In the genomic region with DNA sequence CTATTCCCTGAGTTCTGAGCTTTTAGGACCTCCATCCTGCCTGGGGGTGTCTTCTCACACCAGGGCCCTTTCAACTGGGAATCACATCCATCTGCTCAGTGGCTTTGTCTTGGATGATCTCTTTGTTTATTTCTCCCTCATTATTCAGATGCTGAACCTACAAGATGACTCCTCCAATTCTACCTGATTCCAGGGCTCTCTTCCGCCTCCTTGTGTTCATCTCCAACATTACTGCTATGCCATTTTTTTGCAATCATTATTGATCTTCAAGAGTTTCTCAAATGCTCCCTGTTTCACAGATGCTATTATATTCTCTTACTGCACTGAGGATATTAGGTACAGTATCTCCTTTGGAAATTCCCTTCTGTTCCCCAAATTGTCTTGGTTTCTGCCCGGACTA, we compare ENCODE assay signal across 27 cellular contexts.
DNase-seq lines count a peak whose midpoint lies in the region; ATAC-seq and TF ChIP-seq lines count a peak whose summit lies in the region.
"Had no signal": no experiment of that assay in that cellular context is flagged by ENCODE, and none has a peak within 500 bp of the region (broad histone marks: within the 10 kb centered on the region; RNA-seq: fewer than 3 reads in every experiment).

No MANE protein-coding gene starts in this region.

- H3K9me3 Mint-ChIP-seq in GM23338 = peaks cover 57% of the 10 kb centered on the region

- intact Hi-C loops in A673 (cut with micrococcal nuclease; ENCODE audit: unreplicated experiment) = no loop called here
- intact Hi-C loops in PC-3 (cut with micrococcal nuclease) = no loop called here
- intact Hi-C loops in upper lobe of right lung (cut with DNase I) = no loop called here

- H3K9me3 ChIP-seq in A673 (ENCODE audit: low read depth, low read length, poor library complexity, severe bottlenecking) = peaks cover 12% of the 10 kb centered on the region
- peaks cover 14% of the 10 kb centered on the region for H3K9me3 ChIP-seq in PC-3 (ENCODE audit: low read length)
- H3K9me3 ChIP-seq in upper lobe of right lung = peaks cover 9% of the 10 kb centered on the region

- peaks cover 66% of the 10 kb centered on the region for H3K36me3 Mint-ChIP-seq in GM23338 (ENCODE audit: low read depth)
- H3K36me3 Mint-ChIP-seq: IgD-negative memory B cell had no signal

- H4K20me1 ChIP-seq in GM23338 (replicated peaks; ENCODE audit: insufficient read depth) (no peaks in the 10 kb centered on the region; the same call in 1 of the 2 replicates), PC-3 (ENCODE audit: low read length) (no peaks in the 10 kb centered on the region)

- no peaks in the 10 kb centered on the region; the same call in 1 of the 2 replicates for H3K79me2 ChIP-seq in GM23338 (replicated peaks; ENCODE audit: insufficient read depth)
- no peaks in the 10 kb centered on the region for H3K79me2 ChIP-seq in PC-3 (ENCODE audit: low read length)

- H3K27ac ChIP-seq in A673 (ENCODE audit: low read depth, low read length, poor library complexity, severe bottlenecking) (no peak overlapping the region), GM23338 (ENCODE audit: low read depth) (no peak overlapping the region), PC-3 (ENCODE audit: low read length) (no peak overlapping the region), upper lobe of right lung (no peak overlapping the region)
- H3K27ac ChIP-seq: ascending aorta, cardiac muscle cell, coronary artery, left ventricle myocardium inferior, tibial nerve had no signal

- peak; percentile 27; the same call in 1 of the 2 replicates for TF ChIP-seq CTCF in A673 (conservative IDR thresholded peaks at IDR 0.05; ENCODE audit: low read depth, low read length)
- peak; percentile 66 to 77 for TF ChIP-seq CTCF in GM23338 (conservative IDR thresholded peaks at IDR 0.05; ENCODE audit: low read depth in 2 of 2)
- peak; percentile 49; the same call in 1 of the 2 replicates for TF ChIP-seq CTCF in PC-3 (conservative IDR thresholded peaks at IDR 0.05; ENCODE audit: low read depth, low read length)
- TF ChIP-seq CTCF in fibroblast of mammary gland (conservative IDR thresholded peaks at IDR 0.05; ENCODE audit: control insufficient read depth, insufficient read depth, low read depth, low read length) = peak; percentile 18
- TF ChIP-seq CTCF in upper lobe of right lung (IDR thresholded peaks at IDR 0.05) = no peak

- POLR2A ChIA-PET in A673 (lab: Charles Lee; ENCODE audit: low non-redundant PET) = no interaction called here
- POLR2A ChIA-PET in PC-3 (lab: Charles Lee; ENCODE audit: unreplicated experiment) = no interaction called here

- BruUV-seq in A673 (replicated peaks; lab: Mats Ljungman, UMichigan) (no TSS peak), PC-3 (replicated peaks; lab: Mats Ljungman, UMichigan) (no TSS peak)

- no peak overlapping the region for H3K9ac ChIP-seq in PC-3 (ENCODE audit: low read length)

- CTCF ChIA-PET in A673 (lab: Charles Lee) = no interaction called here
- CTCF ChIA-PET in PC-3 (lab: Charles Lee) = no interaction called here

- H3K4me2 ChIP-seq in GM23338 (no peak overlapping the region), PC-3 (ENCODE audit: low read length) (no peak overlapping the region)

- in situ Hi-C loops in G401 (cut with HindIII; ENCODE audit: low sequenced_read_pairs) = no loop called here

- DNase-seq in A673 (ENCODE audit: low spot score) (no peak), GM23338 (ENCODE audit: low spot score) (peak; percentile 61), PC-3 (no peak), fibroblast of mammary gland (ENCODE audit: low read depth) (no peak), upper lobe of right lung (no peak), G401 (ENCODE audit: low spot score) (no peak), mesenteric fat pad (ENCODE audit: low spot score) (no peak)
- DNase-seq: activated CD4-positive, alpha-beta T cell treated with anti-CD3 and anti-CD28 coated beads for 36 hours; activated gamma-delta T cell; activated naive CD8-positive, alpha-beta T cell treated with anti-CD3 and anti-CD28 coated beads, Interleukin-2, amount 10 ng/mL, durations not matched to agents 7 days and 5 days; activated T-cell treated with anti-CD3 and anti-CD28 coated beads, Interleukin-2, amount 50 U/mL, for 24 hours; GDM1; left ventricle myocardium inferior; midbrain; naive thymus-derived CD8-positive, alpha-beta T cell; NCI-H1105 treated with DMSO at 0.1 percent for 48 hours; NCI-H1930; NCI-H526 treated with DMSO at 0.1 percent for 48 hours; stimulated activated CD4-positive, alpha-beta T cell treated with anti-CD3 and anti-CD28 coated beads, Interleukin-2, amount 100 ng/mL, for 24 hours had no signal

- H3K27me3 ChIP-seq in A673 (replicated peaks; ENCODE audit: insufficient read depth, low read depth, low read length, poor library complexity) (no peaks in the 10 kb centered on the region), GM23338 (ENCODE audit: insufficient read depth) (no peaks in the 10 kb centered on the region), PC-3 (ENCODE audit: low read length) (no peaks in the 10 kb centered on the region), upper lobe of right lung (no peaks in the 10 kb centered on the region)
- H3K27me3 ChIP-seq: ascending aorta, cardiac muscle cell, tibial nerve had no signal

- H3F3A ChIP-seq in GM23338 (replicated peaks; ENCODE audit: low read depth) (no peaks in the 10 kb centered on the region), PC-3 (ENCODE audit: low read length, unreplicated experiment) (no peaks in the 10 kb centered on the region)

- no peaks in the 10 kb centered on the region; the same call in 2 of the 3 replicates for H3K4me1 Mint-ChIP-seq in GM23338
- H3K4me1 Mint-ChIP-seq: activated CD4-positive, alpha-beta T cell treated with anti-CD3 and anti-CD28 coated beads for 36 hours; activated naive CD8-positive, alpha-beta T cell treated with anti-CD3 and anti-CD28 coated beads, Interleukin-2, amount 10 ng/mL, durations not matched to agents 7 days and 5 days; B cell; IgD-negative memory B cell had no signal

- no peaks in the 10 kb centered on the region for H3K4me1 ChIP-seq in A673 (ENCODE audit: insufficient read depth, low read length, poor library complexity, severe bottlenecking)
- no peaks in the 10 kb centered on the region for H3K4me1 ChIP-seq in GM23338 (ENCODE audit: insufficient read depth)
- H3K4me1 ChIP-seq in PC-3 (ENCODE audit: insufficient read depth, low read length) = no peaks in the 10 kb centered on the region
- H3K4me1 ChIP-seq in upper lobe of right lung = no peaks in the 10 kb centered on the region
- H3K4me1 ChIP-seq: ascending aorta, left ventricle myocardium inferior, tibial nerve had no signal

- H3K27me3 Mint-ChIP-seq in GM23338 (ENCODE audit: insufficient read depth, low read depth, poor library complexity) = no peaks in the 10 kb centered on the region
- H3K27me3 Mint-ChIP-seq: activated naive CD8-positive, alpha-beta T cell treated with anti-CD3 and anti-CD28 coated beads, Interleukin-2, amount 10 ng/mL, durations not matched to agents 7 days and 5 days; B cell; IgD-negative memory B cell had no signal

- H3K27ac Mint-ChIP-seq in GM23338 = no peak overlapping the region
- H3K27ac Mint-ChIP-seq: activated CD4-positive, alpha-beta T cell treated with anti-CD3 and anti-CD28 coated beads for 36 hours; activated naive CD8-positive, alpha-beta T cell treated with anti-CD3 and anti-CD28 coated beads, Interleukin-2, amount 10 ng/mL, durations not matched to agents 7 days and 5 days; activated T-cell treated with anti-CD3 and anti-CD28 coated beads, Interleukin-2, amount 50 U/mL, for 24 hours; B cell; IgD-negative memory B cell; naive thymus-derived CD8-positive, alpha-beta T cell had no signal

- H2AFZ ChIP-seq in GM23338 (no peak overlapping the region), PC-3 (ENCODE audit: low read length) (no peak overlapping the region)

- H3K36me3 ChIP-seq in A673 (ENCODE audit: insufficient read depth, low read length, poor library complexity, severe bottlenecking) (no peaks in the 10 kb centered on the region), GM23338 (ENCODE audit: insufficient read depth) (no peaks in the 10 kb centered on the region), PC-3 (ENCODE audit: low read depth, low read length) (peaks cover 14% of the 10 kb centered on the region; the same call in 1 of the 2 replicates), upper lobe of right lung (no peaks in the 10 kb centered on the region)
- H3K36me3 ChIP-seq: ascending aorta, cardiac muscle cell, left ventricle myocardium inferior, tibial nerve had no signal

- H3K9me2 ChIP-seq in GM23338 (ENCODE audit: insufficient read depth) (no peaks in the 10 kb centered on the region), PC-3 (replicated peaks; ENCODE audit: low read length) (no peaks in the 10 kb centered on the region)

- H3K4me3 ChIP-seq in A673 (ENCODE audit: low read depth, low read length, poor library complexity, severe bottlenecking) = no peak overlapping the region
- H3K4me3 ChIP-seq in GM23338 = no peak overlapping the region
- no peak overlapping the region for H3K4me3 ChIP-seq in PC-3 (ENCODE audit: low read length)
- no peak overlapping the region for H3K4me3 ChIP-seq in fibroblast of mammary gland (ENCODE audit: control insufficient read depth, low read depth, low read length)
- H3K4me3 ChIP-seq in upper lobe of right lung = no peak overlapping the region
- H3K4me3 ChIP-seq: ascending aorta, cardiac muscle cell, coronary artery, left ventricle myocardium inferior, tibial nerve had no signal

- ATAC-seq in GM23338 = no peak; the same call in 2 of the 3 replicates
- ATAC-seq in PC-3 = no peak
- no peak for ATAC-seq in GM21723 (IDR thresholded peaks at IDR 0.05; ENCODE audit: unreplicated experiment)
- ATAC-seq in upper lobe of right lung = no peak
- ATAC-seq: activated CD4-positive, alpha-beta T cell treated with anti-CD3 and anti-CD28 coated beads for 36 hours; naive thymus-derived CD8-positive, alpha-beta T cell; SK-N-SH treated with all-trans-retinoic acid at 6 μM for 48 hours had no signal

- H3K4me3 Mint-ChIP-seq in GM23338 = no peak overlapping the region
- H3K4me3 Mint-ChIP-seq: activated CD4-positive, alpha-beta T cell treated with anti-CD3 and anti-CD28 coated beads for 36 hours; activated naive CD8-positive, alpha-beta T cell treated with anti-CD3 and anti-CD28 coated beads, Interleukin-2, amount 10 ng/mL, durations not matched to agents 7 days and 5 days; activated T-cell treated with anti-CD3 and anti-CD28 coated beads, Interleukin-2, amount 50 U/mL, for 24 hours; B cell; IgD-negative memory B cell; naive thymus-derived CD8-positive, alpha-beta T cell had no signal
